Comparison of ENCODE assay signal across 8 cellular contexts in the genomic region with DNA sequence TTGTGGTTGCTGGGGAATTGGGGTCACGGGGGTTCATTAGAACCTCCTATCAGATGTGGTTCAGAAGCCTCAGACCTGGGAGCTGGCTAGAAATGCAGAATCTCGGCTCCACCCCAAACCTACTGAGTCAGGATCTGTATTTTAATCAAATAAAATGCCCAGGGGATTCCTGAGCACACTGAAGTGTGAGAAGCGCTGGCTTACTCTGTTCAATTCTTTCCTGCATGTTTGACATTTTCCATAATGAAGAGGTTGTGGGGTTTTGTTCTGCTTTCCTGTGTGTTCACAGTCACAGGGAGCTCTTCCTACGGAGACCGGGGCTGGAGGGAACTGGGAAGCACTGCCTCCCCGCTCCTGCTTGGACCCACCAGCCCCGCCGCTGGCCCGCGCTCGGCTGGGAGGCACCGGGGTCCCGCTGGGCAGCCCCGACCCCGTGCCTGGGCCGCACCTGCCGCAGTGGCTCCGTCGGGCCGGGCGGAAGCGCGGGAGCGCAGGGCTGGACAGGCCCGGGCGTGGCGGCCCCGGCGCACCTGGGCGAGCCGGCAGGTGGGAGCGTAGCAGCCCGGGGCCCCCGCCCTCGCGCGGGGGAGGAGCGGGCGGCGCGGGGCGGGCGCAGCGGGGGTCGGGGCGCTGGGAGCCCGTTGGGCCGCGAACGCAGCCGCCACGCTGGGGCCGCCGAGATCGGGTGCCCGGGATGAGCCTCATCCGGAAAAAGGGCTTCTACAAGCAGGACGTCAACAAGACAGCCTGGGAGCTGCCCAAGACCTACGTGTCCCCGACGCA. TPM values are rescaled to one million over a fixed set of nuclear protein-coding genes. Genes with fewer than 3 reads are reported as not detected.
A peak's percentile ranks its signal among the peaks of the same experiment; 100 is the strongest.
DNase-seq lines count a peak whose midpoint lies in the region; ATAC-seq and FAIRE-seq lines count a peak whose summit lies in the region.

Gene MAPK13, plus strand, starts transcription at position 625 of the 783 bp plus-strand sequence. Its CDS starts 70 bp downstream, at position 695.

- H3K27me3 ChIP-seq in GM23248 (replicated peaks; ENCODE audit: insufficient read depth): no peaks in the 10 kb centered on the region

- peaks cover 14% of the 10 kb centered on the region; the same call in 1 of the 2 replicates for H3F3A ChIP-seq in GM23248 (ENCODE audit: insufficient read depth)

- intact Hi-C loops in left colon (cut with DNase I, micrococcal nuclease): loop anchor here in 1 of 2 donors (5.0 kb wide), 1 partner anchor 62 kb away; no protein-coding TSS in a partner anchor

- peak; percentile 71 for ATAC-seq in left colon
- no peak for ATAC-seq in HG02840 (IDR thresholded peaks at IDR 0.05; ENCODE audit: low FRiP score, unreplicated experiment)
- ATAC-seq in GM21515 (IDR thresholded peaks at IDR 0.05; ENCODE audit: unreplicated experiment): no peak

- WGBS in GM23248 (ENCODE audit: low coverage in 1 of 2, low lambda C conversion rate in 2 of 2, missing lambda C conversion rate in 2 of 2), 2 experiments: 11 to 12% methylated on average over 37 to 42 of the region's 61 CpGs

- H3K4me2 ChIP-seq in GM23248 (ENCODE audit: unreplicated experiment): peak within 1 kb of the TSS; percentile 65

- no peaks in the 10 kb centered on the region for H4K20me1 ChIP-seq in GM23248 (ENCODE audit: insufficient read depth)

- H3K27ac ChIP-seq in GM23248: peak within 1 kb of the TSS; percentile 13; the same call in 1 of the 2 replicates

- H2AFZ ChIP-seq in GM23248: peak within 1 kb of the TSS; percentile 79

- no peaks in the 10 kb centered on the region for H3K79me2 ChIP-seq in GM23248 (ENCODE audit: insufficient read depth)

- FAIRE-seq in HTR-8/SVneo (lab: Jason Lieb, UNC): no peak

- DNase-seq in GM23248 (peak; percentile 73), NCI-H748 treated with DMSO at 0.1 percent for 48 hours (lab: John Stamatoyannopoulos, UW) (peak; percentile 37), astrocyte of the hippocampus (ENCODE audit: low read depth, low spot score) (peak; percentile 35), left colon (peak; percentile 52 to 74), HTR-8/SVneo (ENCODE audit: insufficient read length, low spot score) (no peak)
- DNase-seq in stimulated activated CD8-positive, alpha-beta memory T cell treated with anti-CD3 and anti-CD28 coated beads, Interleukin-4, amount 100 ng/mL, for 48 hours: peak; percentile 51

- H3K9me2 ChIP-seq in GM23248 (ENCODE audit: insufficient read depth): no peaks in the 10 kb centered on the region

- H3K36me3 ChIP-seq in GM23248 (ENCODE audit: low read depth): no peaks in the 10 kb centered on the region

- H3K9me3 ChIP-seq in GM23248 (ENCODE audit: low read depth): no peaks in the 10 kb centered on the region

- in situ Hi-C loops in GM23248 (cut with MboI): loop anchor here (10.0 kb wide), 1 partner anchor 235 kb away; no protein-coding TSS in a partner anchor

- peak within 1 kb of the TSS; percentile 55 for H3K9ac ChIP-seq in GM23248

- H3K4me1 ChIP-seq in GM23248 (ENCODE audit: insufficient read depth): peaks cover 38% of the 10 kb centered on the region

- peak within 1 kb of the TSS; percentile 59 for H3K4me3 ChIP-seq in GM23248

RNA-seq across cellular contexts. Expression of gene MAPK13, which starts in this region (rescaled TPM):
- 3.0 and 6.6 TPM in 2 replicates for total RNA-seq in GM23248 (2014; rRNA removed; shearing (Covaris generic))
- 2.9 and 3.2 TPM in 2 replicates for polyA plus RNA-seq in GM23248 (2016; fragmentation: Nextera tagmentation; extraction: Ambion mirVana)
- 100 to 1,000 TPM; 184 to 186 TPM for total RNA-seq in left colon

Comparison
In these comparisons a context has a peak if more than half of its experiments do, and no peak if none do; other contexts are left out.
1. RNA of gene MAPK13 (total RNA-seq): 184 to 186 TPM in left colon; 3.0 to 6.6 TPM in GM23248; every median in the first group is over 10 times any median in the second.